In the genomic region with DNA sequence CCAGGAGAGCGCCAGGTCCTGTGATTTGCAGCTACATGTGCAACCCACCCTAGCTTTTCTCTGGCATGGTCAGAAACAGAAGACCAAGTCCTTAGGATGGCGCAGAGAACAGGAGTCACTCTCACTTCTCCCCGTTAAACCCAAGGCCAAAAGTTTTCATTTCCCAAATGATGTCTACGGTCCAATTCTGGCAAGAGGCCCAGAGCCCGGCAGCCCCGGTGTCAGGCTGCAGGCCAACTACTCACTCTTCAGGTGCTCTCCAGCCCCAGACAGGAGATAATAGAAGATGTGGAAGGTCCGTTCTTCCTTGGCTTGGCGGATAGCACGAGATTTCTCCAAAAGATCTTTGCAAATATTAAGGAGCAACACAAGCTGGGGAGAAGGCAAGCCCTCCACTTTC, we compare ENCODE assay signal across 15 cellular contexts.
A peak's percentile ranks its signal among the peaks of the same experiment; 100 is the strongest.
DNase-seq lines count a peak whose midpoint lies in the region; ATAC-seq and TF ChIP-seq lines count a peak whose summit lies in the region.
"Had no signal": no experiment of that assay in that cellular context is flagged by ENCODE, and none has a peak within 500 bp of the region (broad histone marks: within the 10 kb centered on the region; RNA-seq: fewer than 3 reads in every experiment).

No MANE protein-coding gene starts in this region.

- peaks cover 72 to 92% (median 80%) of the 10 kb centered on the region in 3 donors for H3K36me3 ChIP-seq in tibial artery

- no peaks in the 10 kb centered on the region for H3K9me3 Mint-ChIP-seq in activated naive CD4-positive, alpha-beta T cell treated with anti-CD3 and anti-CD28 coated beads, Interleukin-2, amount 50 U/mL, for 24 hours
- no peaks in the 10 kb centered on the region for H3K9me3 Mint-ChIP-seq in chondrocyte (ENCODE audit: low read depth)
- no peaks in the 10 kb centered on the region for H3K9me3 Mint-ChIP-seq in naive thymus-derived CD8-positive, alpha-beta T cell
- H3K9me3 Mint-ChIP-seq: naive B cell had no signal

- H3K9me3 ChIP-seq in tibial artery: no peaks in the 10 kb centered on the region
- H3K9me3 ChIP-seq: colonic mucosa had no signal

- POLR2A ChIA-PET in naive thymus-derived CD8-positive, alpha-beta T cell (lab: Charles Lee): interaction anchor here (1.1 to 3.3 kb wide), 5 partner anchors 9 to 45 kb away, joined by 3 to 9 read pairs (median 5); no protein-coding TSS in a partner anchor

- H3K27me3 Mint-ChIP-seq in activated naive CD4-positive, alpha-beta T cell treated with anti-CD3 and anti-CD28 coated beads, Interleukin-2, amount 50 U/mL, for 24 hours: no peaks in the 10 kb centered on the region
- H3K27me3 Mint-ChIP-seq in chondrocyte (ENCODE audit: low read depth): no peaks in the 10 kb centered on the region
- H3K27me3 Mint-ChIP-seq in naive thymus-derived CD8-positive, alpha-beta T cell: no peaks in the 10 kb centered on the region
- H3K27me3 Mint-ChIP-seq: naive B cell had no signal

- ATAC-seq in naive thymus-derived CD8-positive, alpha-beta T cell: no peak
- ATAC-seq in left lobe of liver (no peak), GM21360 (IDR thresholded peaks at IDR 0.05; ENCODE audit: unreplicated experiment) (no peak)

- H3K4me1 Mint-ChIP-seq in activated naive CD4-positive, alpha-beta T cell treated with anti-CD3 and anti-CD28 coated beads, Interleukin-2, amount 50 U/mL, for 24 hours: peaks cover 4% of the 10 kb centered on the region
- H3K4me1 Mint-ChIP-seq in chondrocyte (ENCODE audit: low read depth): peaks cover 45% of the 10 kb centered on the region
- H3K4me1 Mint-ChIP-seq in naive thymus-derived CD8-positive, alpha-beta T cell: peaks cover 2 to 17% (median 9%) of the 10 kb centered on the region in 4 donors

- DNase-seq in activated naive CD4-positive, alpha-beta T cell (lab: John Stamatoyannopoulos, UW): no peak
- DNase-seq in chondrocyte (ENCODE audit: low spot score) (no peak), tibial artery (no peak), left lobe of liver (ENCODE audit: low spot score) (no peak), NCI-H146 treated with DMSO at 0.1 percent for 48 hours (lab: John Stamatoyannopoulos, UW; ENCODE audit: unreplicated experiment) (no peak)
- no peak for DNase-seq in naive thymus-derived CD8-positive, alpha-beta T cell
- DNase-seq: colonic mucosa, DMS153, foreskin melanocyte, islet precursor cell, naive B cell, NCI-H1048, NCI-H345 had no signal

- no peaks in the 10 kb centered on the region for H3K27me3 ChIP-seq in tibial artery
- H3K27me3 ChIP-seq: colonic mucosa had no signal

- H3K4me3 Mint-ChIP-seq in activated naive CD4-positive, alpha-beta T cell treated with anti-CD3 and anti-CD28 coated beads, Interleukin-2, amount 50 U/mL, for 24 hours: no peak overlapping the region
- no peak overlapping the region for H3K4me3 Mint-ChIP-seq in chondrocyte (ENCODE audit: unreplicated experiment)
- no peak overlapping the region for H3K4me3 Mint-ChIP-seq in naive thymus-derived CD8-positive, alpha-beta T cell
- H3K4me3 Mint-ChIP-seq: naive B cell had no signal

- H3K36me3 Mint-ChIP-seq in activated naive CD4-positive, alpha-beta T cell treated with anti-CD3 and anti-CD28 coated beads, Interleukin-2, amount 50 U/mL, for 24 hours: peaks cover 13% of the 10 kb centered on the region
- H3K36me3 Mint-ChIP-seq in chondrocyte (ENCODE audit: low read depth): peaks cover 64% of the 10 kb centered on the region
- H3K36me3 Mint-ChIP-seq in naive thymus-derived CD8-positive, alpha-beta T cell: peaks cover 0 to 94% (median 29%) of the 10 kb centered on the region in 3 donors

- no peak overlapping the region for H3K4me3 ChIP-seq in tibial artery
- H3K4me3 ChIP-seq: colonic mucosa had no signal

- TF ChIP-seq CTCF in chondrocyte (IDR thresholded peaks at IDR 0.05): no peak
- TF ChIP-seq CTCF in tibial artery (IDR thresholded peaks at IDR 0.05): no peak

- peaks cover 0 to 70% (median 43%) of the 10 kb centered on the region in 4 donors for H3K4me1 ChIP-seq in tibial artery

- H3K27ac ChIP-seq in tibial artery: peak overlapping the region; percentile 95
- H3K27ac ChIP-seq: colonic mucosa had no signal

- peak overlapping the region; percentile 65 for H3K27ac Mint-ChIP-seq in activated naive CD4-positive, alpha-beta T cell treated with anti-CD3 and anti-CD28 coated beads, Interleukin-2, amount 50 U/mL, for 24 hours
- peak overlapping the region; percentile 89 for H3K27ac Mint-ChIP-seq in chondrocyte (ENCODE audit: unreplicated experiment)
- peak overlapping the region in 7 of 10 donors; percentile 29 to 77 (median 71) for H3K27ac Mint-ChIP-seq in naive thymus-derived CD8-positive, alpha-beta T cell

- intact Hi-C loops in tibial artery (cut with DNase I; ENCODE audit: low total_unique reads): loop anchor here (5.0 kb wide), 1 partner anchor 67 kb away; a partner anchor contains a TSS
